Comparison of ENCODE assay signal across 9 cellular contexts in the genomic region with DNA sequence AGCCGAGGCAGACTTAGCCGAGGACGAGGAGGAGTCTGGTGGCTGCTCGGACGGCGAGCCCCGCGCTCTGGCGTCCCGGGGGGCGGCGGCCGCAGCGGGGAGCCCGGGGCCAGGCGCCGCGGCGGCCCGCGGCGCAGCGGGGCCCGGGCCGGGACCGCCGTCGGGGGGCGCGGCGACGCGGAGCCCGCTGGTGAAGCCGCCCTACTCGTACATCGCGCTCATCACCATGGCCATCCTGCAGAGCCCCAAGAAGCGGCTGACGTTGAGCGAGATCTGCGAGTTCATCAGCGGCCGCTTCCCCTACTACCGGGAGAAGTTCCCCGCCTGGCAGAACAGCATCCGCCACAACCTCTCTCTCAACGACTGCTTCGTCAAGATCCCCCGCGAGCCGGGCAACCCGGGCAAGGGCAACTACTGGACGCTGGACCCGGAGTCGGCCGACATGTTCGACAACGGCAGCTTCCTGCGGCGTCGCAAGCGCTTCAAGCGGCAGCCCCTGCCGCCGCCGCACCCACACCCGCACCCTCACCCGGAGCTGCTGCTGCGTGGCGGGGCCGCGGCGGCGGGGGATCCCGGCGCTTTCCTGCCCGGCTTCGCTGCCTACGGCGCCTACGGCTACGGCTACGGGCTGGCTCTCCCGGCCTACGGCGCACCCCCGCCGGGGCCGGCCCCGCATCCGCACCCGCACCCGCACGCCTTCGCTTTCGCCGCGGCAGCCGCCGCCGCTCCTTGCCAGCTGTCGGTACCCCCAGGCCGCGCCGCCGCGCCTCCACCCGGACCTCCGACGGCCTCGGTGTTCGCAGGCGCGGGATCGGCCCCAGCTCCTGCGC. TPM values are rescaled to one million over a fixed set of nuclear protein-coding genes. Genes with fewer than 3 reads are reported as not detected.
DNase-seq lines count a peak whose midpoint lies in the region; ATAC-seq lines count a peak whose summit lies in the region.
"Had no signal": no experiment of that assay in that cellular context is flagged by ENCODE, and none has a peak within 500 bp of the region (broad histone marks: within the 10 kb centered on the region; RNA-seq: fewer than 3 reads in every experiment).

No MANE protein-coding gene starts in this region.

- H3K36me3 Mint-ChIP-seq in CD8-positive, alpha-beta memory T cell: peaks cover 0 to 9% (median 0%) of the 10 kb centered on the region in 3 donors
- no peaks in the 10 kb centered on the region for H3K36me3 Mint-ChIP-seq in activated naive CD4-positive, alpha-beta T cell treated with anti-CD3 and anti-CD28 coated beads, Interleukin-2, amount 50 U/mL, for 24 hours

- H3K56ac ChIP-seq in mesendoderm (ENCODE audit: low read length): peak overlapping the region; percentile 79

- no peaks in the 10 kb centered on the region for H3K79me1 ChIP-seq in mesendoderm (ENCODE audit: low read length)

- no peak overlapping the region for H3K27ac ChIP-seq in CD8-positive, alpha-beta memory T cell (ENCODE audit: low read depth, low read length)
- H3K27ac ChIP-seq in KOPT-K1 (ENCODE audit: low read depth, low read length, poor library complexity, severe bottlenecking) (peak overlapping the region; percentile 78), mesendoderm (ENCODE audit: low read depth, low read length) (no peak overlapping the region)

- H2BK5ac ChIP-seq in mesendoderm (ENCODE audit: low read length): no peak overlapping the region

- H4K5ac ChIP-seq in mesendoderm (ENCODE audit: low read length): no peak overlapping the region

- H3K18ac ChIP-seq in mesendoderm (ENCODE audit: low read length): peak overlapping the region; percentile 28

- peak overlapping the region; percentile 78 to 96 (median 83) for H3K4me3 Mint-ChIP-seq in CD8-positive, alpha-beta memory T cell
- peak overlapping the region; percentile 74 for H3K4me3 Mint-ChIP-seq in activated naive CD4-positive, alpha-beta T cell treated with anti-CD3 and anti-CD28 coated beads, Interleukin-2, amount 50 U/mL, for 24 hours

- no peaks in the 10 kb centered on the region for H3K79me2 ChIP-seq in mesendoderm (ENCODE audit: control insufficient read depth, insufficient read depth, low read length)

- H4K8ac ChIP-seq in mesendoderm (ENCODE audit: low read depth, low read length): no peak overlapping the region

- ATAC-seq in HG02623 (IDR thresholded peaks at IDR 0.05; ENCODE audit: unreplicated experiment): no peak

- CTCF ChIA-PET in CD8-positive, alpha-beta memory T cell (lab: Charles Lee): interaction anchor here (1.0 to 5.9 kb wide), 20 partner anchors 9 to 317 kb away, joined by 3 to 50 read pairs (median 8); partner anchors contain the start of genes CMPK1 and STIL

- no CpG with 5 or more reads among the region's 117 CpGs for WGBS in mesendoderm (ENCODE audit: extremely low coverage, insufficient coverage, low lambda C conversion rate)

- H2AK5ac ChIP-seq in mesendoderm (ENCODE audit: low read length): no peak overlapping the region

- H2BK120ac ChIP-seq in mesendoderm (ENCODE audit: low read depth, low read length): no peak overlapping the region

- peaks cover 27% of the 10 kb centered on the region for H3K27me3 ChIP-seq in CD8-positive, alpha-beta memory T cell (ENCODE audit: insufficient read depth, low read length, poor library complexity, severe bottlenecking)
- peaks cover 74% of the 10 kb centered on the region for H3K27me3 ChIP-seq in mesendoderm (ENCODE audit: insufficient read depth, low read length, poor library complexity)

- no peaks in the 10 kb centered on the region for H3K36me3 ChIP-seq in CD8-positive, alpha-beta memory T cell (ENCODE audit: insufficient read depth, low read length)
- H3K36me3 ChIP-seq in KOPT-K1 (ENCODE audit: insufficient read depth, low read length) (peaks cover 18% of the 10 kb centered on the region), mesendoderm (ENCODE audit: control insufficient read depth, insufficient read depth, low read length) (no peaks in the 10 kb centered on the region)

- H3K9me3 ChIP-seq in CD8-positive, alpha-beta memory T cell (ENCODE audit: low read length): no peaks in the 10 kb centered on the region
- no peaks in the 10 kb centered on the region for H3K9me3 ChIP-seq in KOPT-K1 (ENCODE audit: insufficient read depth, low read length, poor library complexity, severe bottlenecking)

- peaks cover 21 to 38% (median 27%) of the 10 kb centered on the region in 3 donors for H3K4me1 Mint-ChIP-seq in CD8-positive, alpha-beta memory T cell
- peaks cover 22% of the 10 kb centered on the region for H3K4me1 Mint-ChIP-seq in activated naive CD4-positive, alpha-beta T cell treated with anti-CD3 and anti-CD28 coated beads, Interleukin-2, amount 50 U/mL, for 24 hours

- POLR2A ChIA-PET in CD8-positive, alpha-beta memory T cell (lab: Charles Lee): interaction anchor here (0.8 to 1.1 kb wide), 4 partner anchors 11 to 287 kb away, joined by 3 to 4 read pairs (median 4); partner anchors contain the start of gene CMPK1

- no peak overlapping the region for H3K4ac ChIP-seq in mesendoderm (ENCODE audit: low read depth, low read length)

- peaks cover 9% of the 10 kb centered on the region for H3K4me1 ChIP-seq in CD8-positive, alpha-beta memory T cell (ENCODE audit: insufficient read depth, low read length)
- H3K4me1 ChIP-seq in mesendoderm (ENCODE audit: control insufficient read depth, low read depth, low read length): peaks cover 1% of the 10 kb centered on the region

- H3K9ac ChIP-seq in mesendoderm (ENCODE audit: low read length): peak overlapping the region; percentile 40

- peaks cover 0 to 2% of the 10 kb centered on the region in 2 donors for H3K27me3 Mint-ChIP-seq in CD8-positive, alpha-beta memory T cell
- H3K27me3 Mint-ChIP-seq in activated naive CD4-positive, alpha-beta T cell treated with anti-CD3 and anti-CD28 coated beads, Interleukin-2, amount 50 U/mL, for 24 hours: peaks cover 11% of the 10 kb centered on the region

- H2BK15ac ChIP-seq in mesendoderm (replicated peaks; ENCODE audit: low read depth): no peak overlapping the region

- peak overlapping the region; percentile 36 for H3K4me2 ChIP-seq in mesendoderm (ENCODE audit: low read length)

- DNase-seq in CD8-positive, alpha-beta memory T cell: peak in 4 of 5 donors; percentile 20 to 67 (median 41)
- DNase-seq in mesendoderm (no peak), islet precursor cell (no peak), epidermal melanocyte (ENCODE audit: insufficient read length, low spot score) (no peak), NCI-H526 treated with DMSO at 0.1 percent for 48 hours (lab: John Stamatoyannopoulos, UW) (no peak)

- H3K27ac Mint-ChIP-seq in CD8-positive, alpha-beta memory T cell: peak overlapping the region in 5 of 8 donors; percentile 60 to 94 (median 68)
- H3K27ac Mint-ChIP-seq in activated naive CD4-positive, alpha-beta T cell treated with anti-CD3 and anti-CD28 coated beads, Interleukin-2, amount 50 U/mL, for 24 hours: no peak overlapping the region

- no peaks in the 10 kb centered on the region for H3K9me3 Mint-ChIP-seq in CD8-positive, alpha-beta memory T cell
- no peaks in the 10 kb centered on the region for H3K9me3 Mint-ChIP-seq in activated naive CD4-positive, alpha-beta T cell treated with anti-CD3 and anti-CD28 coated beads, Interleukin-2, amount 50 U/mL, for 24 hours

- H3K23ac ChIP-seq in mesendoderm (ENCODE audit: low read length): no peak overlapping the region

- no peak overlapping the region for H3K4me3 ChIP-seq in CD8-positive, alpha-beta memory T cell (ENCODE audit: low read length)
- no peak overlapping the region for H3K4me3 ChIP-seq in mesendoderm (ENCODE audit: low read length)

RNA-seq across cellular contexts. Expression of gene FOXD2, which starts 0.7 kb away (rescaled TPM):
- under 1 TPM; 0.18 to 0.22 TPM for total RNA-seq in CD8-positive, alpha-beta memory T cell
- 0.37 TPM for polyA plus RNA-seq in CD8-positive, alpha-beta memory T cell
- 0.01 TPM for polyA plus RNA-seq in mesendoderm (2013, experiment 1 of 2)
- 0.01 TPM for polyA plus RNA-seq in mesendoderm (2013, experiment 2 of 2)

RNA-seq across cellular contexts. Expression of gene FOXE3, which starts 22.5 kb away (rescaled TPM):
- total RNA-seq in CD8-positive, alpha-beta memory T cell: not detected
- not detected for polyA plus RNA-seq in CD8-positive, alpha-beta memory T cell
- 0.17 TPM for polyA plus RNA-seq in mesendoderm (2013, experiment 1 of 2)
- polyA plus RNA-seq in mesendoderm (2013, experiment 2 of 2): 0.17 TPM
- total RNA-seq: left colon had no signal

Comparison
In these comparisons a context has a peak if more than half of its experiments do, and no peak if none do; other contexts are left out.
1. DNase-seq: peak in CD8-positive, alpha-beta memory T cell (4 of 5); none in mesendoderm (single experiment), islet precursor cell (single experiment), epidermal melanocyte (single experiment) and NCI-H526 treated with DMSO at 0.1 percent for 48 hours (single experiment).